10 cellular contexts compared by ENCODE assay signal in genomic region chr14:56342419-56342901, GRCh38.
A peak's percentile ranks its signal among the peaks of the same experiment; 100 is the strongest.
DNase-seq lines count a peak whose midpoint lies in the region; ATAC-seq and TF ChIP-seq lines count a peak whose summit lies in the region.
"Had no signal": no experiment of that assay in that cellular context is flagged by ENCODE, and none has a peak within 500 bp of the region (broad histone marks: within the 10 kb centered on the region; RNA-seq: fewer than 3 reads in every experiment).

No MANE protein-coding gene starts in this region.

- H3K4me3 Mint-ChIP-seq in activated CD4-positive, alpha-beta T cell treated with anti-CD3 and anti-CD28 coated beads, Interleukin-2, amount 10 ng/mL, durations not matched to agents 24 days and 14 days = no peak overlapping the region
- H3K4me3 Mint-ChIP-seq: activated naive CD4-positive, alpha-beta T cell treated with anti-CD3 and anti-CD28 coated beads, Interleukin-2, amount 50 U/mL, for 24 hours had no signal

- H3K9me3 Mint-ChIP-seq in activated CD4-positive, alpha-beta T cell treated with anti-CD3 and anti-CD28 coated beads, Interleukin-2, amount 10 ng/mL, durations not matched to agents 24 days and 14 days = no peaks in the 10 kb centered on the region
- H3K9me3 Mint-ChIP-seq: activated naive CD4-positive, alpha-beta T cell treated with anti-CD3 and anti-CD28 coated beads, Interleukin-2, amount 50 U/mL, for 24 hours had no signal

- no peaks in the 10 kb centered on the region for H3K36me3 ChIP-seq in tibial artery

- no peaks in the 10 kb centered on the region for H3K27me3 ChIP-seq in tibial artery

- H3K9me3 ChIP-seq in tibial artery = no peaks in the 10 kb centered on the region

- intact Hi-C loops in Right ventricle myocardium superior (cut with DNase I) = loop anchor here (10.0 kb wide), 1 partner anchor 628 kb away; no protein-coding TSS in a partner anchor
- intact Hi-C loops in tibial artery (cut with DNase I; ENCODE audit: low total_unique reads) = no loop called here
- intact Hi-C loops in activated CD4-positive, alpha-beta T cell treated with anti-CD3 and anti-CD28 coated beads, Interleukin-2, amount 10 ng/mL, durations not matched to agents 24 days and 14 days (cut with micrococcal nuclease) = loop anchor here (5.0 to 10.0 kb wide), 3 partner anchors 228 to 635 kb away; partner anchors contain the start of gene PELI2

- peak overlapping the region; percentile 70 to 79 for H3K27ac ChIP-seq in tibial artery

- H3K36me3 Mint-ChIP-seq in activated CD4-positive, alpha-beta T cell treated with anti-CD3 and anti-CD28 coated beads, Interleukin-2, amount 10 ng/mL, durations not matched to agents 24 days and 14 days (ENCODE audit: low read depth) = no peaks in the 10 kb centered on the region
- H3K36me3 Mint-ChIP-seq: activated naive CD4-positive, alpha-beta T cell treated with anti-CD3 and anti-CD28 coated beads, Interleukin-2, amount 50 U/mL, for 24 hours had no signal

- no peak overlapping the region for H3K27ac Mint-ChIP-seq in activated CD4-positive, alpha-beta T cell treated with anti-CD3 and anti-CD28 coated beads, Interleukin-2, amount 10 ng/mL, durations not matched to agents 24 days and 14 days
- H3K27ac Mint-ChIP-seq: activated naive CD4-positive, alpha-beta T cell treated with anti-CD3 and anti-CD28 coated beads, Interleukin-2, amount 50 U/mL, for 24 hours had no signal

- no peaks in the 10 kb centered on the region for H3K27me3 Mint-ChIP-seq in activated CD4-positive, alpha-beta T cell treated with anti-CD3 and anti-CD28 coated beads, Interleukin-2, amount 10 ng/mL, durations not matched to agents 24 days and 14 days
- H3K27me3 Mint-ChIP-seq: activated naive CD4-positive, alpha-beta T cell treated with anti-CD3 and anti-CD28 coated beads, Interleukin-2, amount 50 U/mL, for 24 hours had no signal

- ATAC-seq in GM21447 (IDR thresholded peaks at IDR 0.05; ENCODE audit: unreplicated experiment) = peak; percentile 61
- ATAC-seq in Right ventricle myocardium superior (ENCODE audit: poor library complexity) = peak; percentile 38
- no peak for ATAC-seq in HG03135 (IDR thresholded peaks at IDR 0.05; ENCODE audit: unreplicated experiment)
- ATAC-seq: PC-3 had no signal

- DNase-seq in NCI-H69 (lab: John Stamatoyannopoulos, UW) (peak; percentile 51), Right ventricle myocardium superior (no peak), tibial artery (no peak), kidney tubule cell (ENCODE audit: low spot score) (no peak)
- DNase-seq in activated CD4-positive, alpha-beta T cell treated with anti-CD3 and anti-CD28 coated beads, Interleukin-2, amount 10 ng/mL, durations not matched to agents 24 days and 14 days = no peak
- DNase-seq: PC-3; stimulated activated naive CD4-positive, alpha-beta T cell treated with Interleukin-2 at 50 U/mL for 16 hours had no signal

- H3K4me1 Mint-ChIP-seq in activated CD4-positive, alpha-beta T cell treated with anti-CD3 and anti-CD28 coated beads, Interleukin-2, amount 10 ng/mL, durations not matched to agents 24 days and 14 days = peaks cover 9% of the 10 kb centered on the region

- H3K4me1 ChIP-seq in tibial artery = peaks cover 0 to 49% (median 34%) of the 10 kb centered on the region in 4 donors

- peak overlapping the region; percentile 7 to 22 for H3K4me3 ChIP-seq in tibial artery

- TF ChIP-seq CTCF in tibial artery (IDR thresholded peaks at IDR 0.05) = no peak
